In genomic region chr1:246483204-246483933, GRCh38 we compare ENCODE assay signal across 11 cellular contexts. TPM values are rescaled to one million over a fixed set of nuclear protein-coding genes. Genes with fewer than 3 reads are reported as not detected.
DNase-seq lines count a peak whose midpoint lies in the region; ATAC-seq lines count a peak whose summit lies in the region.
"Had no signal": no experiment of that assay in that cellular context is flagged by ENCODE, and none has a peak within 500 bp of the region (broad histone marks: within the 10 kb centered on the region; RNA-seq: fewer than 3 reads in every experiment).

No MANE protein-coding gene starts in this region.

- H3K9ac ChIP-seq in Karpas-422 (ENCODE audit: low read length) = no peak overlapping the region

- no peaks in the 10 kb centered on the region for H3K4me1 ChIP-seq in CD8-positive, alpha-beta memory T cell (ENCODE audit: insufficient read depth, low read length)
- H3K4me1 ChIP-seq in Karpas-422 (ENCODE audit: low read length) = peaks cover 28% of the 10 kb centered on the region

- H3K4me3 Mint-ChIP-seq in CD8-positive, alpha-beta memory T cell = peak overlapping the region in 5 of 7 donors; percentile 1 to 31 (median 11)

- peak; percentile 64 for ATAC-seq in GM21360 (IDR thresholded peaks at IDR 0.05; ENCODE audit: unreplicated experiment)

- H3K9me3 ChIP-seq in CD8-positive, alpha-beta memory T cell (ENCODE audit: low read length) = no peaks in the 10 kb centered on the region
- H3K9me3 ChIP-seq in Karpas-422 (ENCODE audit: low read length) = no peaks in the 10 kb centered on the region

- no peaks in the 10 kb centered on the region for H3K36me3 ChIP-seq in CD8-positive, alpha-beta memory T cell (ENCODE audit: insufficient read depth, low read length)
- peaks cover 3% of the 10 kb centered on the region; the same call in 1 of the 2 replicates for H3K36me3 ChIP-seq in Karpas-422 (ENCODE audit: insufficient read depth, low read length)

- no peaks in the 10 kb centered on the region for H3K9me2 ChIP-seq in Karpas-422 (replicated peaks; ENCODE audit: insufficient read depth, low read length)

- peaks cover 47% of the 10 kb centered on the region for H4K20me1 ChIP-seq in Karpas-422 (ENCODE audit: insufficient read depth, low read depth, low read length)

- H3K4me2 ChIP-seq in Karpas-422 (ENCODE audit: low read depth, low read length, poor library complexity, severe bottlenecking) = peak overlapping the region; percentile 45

- POLR2A ChIA-PET in CD8-positive, alpha-beta memory T cell (lab: Charles Lee) = interaction anchor here (0.6 kb wide), 1 partner anchor 1583 kb away, joined by 5 read pairs; no protein-coding TSS in a partner anchor

- no peaks in the 10 kb centered on the region for H3K9me3 Mint-ChIP-seq in CD8-positive, alpha-beta memory T cell
- H3K9me3 Mint-ChIP-seq: immature natural killer cell had no signal

- peak overlapping the region in 2 of 8 donors; percentile 1 to 26 for H3K27ac Mint-ChIP-seq in CD8-positive, alpha-beta memory T cell

- no peak overlapping the region for H3K27ac ChIP-seq in CD8-positive, alpha-beta memory T cell (ENCODE audit: low read depth, low read length)
- H3K27ac ChIP-seq in Karpas-422 (ENCODE audit: low read length) = no peak overlapping the region
- H3K27ac ChIP-seq: coronary artery had no signal

- CTCF ChIA-PET in CD8-positive, alpha-beta memory T cell (lab: Charles Lee) = interaction anchor here (1.4 kb wide), 1 partner anchor 15 kb away, joined by 3 read pairs; no protein-coding TSS in a partner anchor

- H3K27me3 ChIP-seq in CD8-positive, alpha-beta memory T cell (ENCODE audit: insufficient read depth, low read length, poor library complexity, severe bottlenecking) = no peaks in the 10 kb centered on the region
- H3K27me3 ChIP-seq in Karpas-422 (ENCODE audit: low read length) = no peaks in the 10 kb centered on the region

- peaks cover 58% of the 10 kb centered on the region for H3K79me2 ChIP-seq in Karpas-422 (ENCODE audit: low read length)

- peaks cover 0 to 4% (median 2%) of the 10 kb centered on the region in 3 donors for H3K36me3 Mint-ChIP-seq in CD8-positive, alpha-beta memory T cell
- H3K36me3 Mint-ChIP-seq: immature natural killer cell had no signal

- no peaks in the 10 kb centered on the region for H3K27me3 Mint-ChIP-seq in CD8-positive, alpha-beta memory T cell

- H3K4me1 Mint-ChIP-seq in CD8-positive, alpha-beta memory T cell = peaks cover 27 to 46% (median 36%) of the 10 kb centered on the region in 3 donors

- H2AFZ ChIP-seq in Karpas-422 (ENCODE audit: low read length) = no peak overlapping the region

- H3K4me3 ChIP-seq in CD8-positive, alpha-beta memory T cell (ENCODE audit: low read length) = no peak overlapping the region
- H3K4me3 ChIP-seq in Karpas-422 (ENCODE audit: low read length) = no peak overlapping the region; the same call in 1 of the 2 replicates
- H3K4me3 ChIP-seq: coronary artery had no signal

- no peak for DNase-seq in CD8-positive, alpha-beta memory T cell
- DNase-seq in Karpas-422 (peak; percentile 44), foreskin melanocyte (peak; percentile 3), NCI-H2107 (lab: John Stamatoyannopoulos, UW) (no peak), NCI-H774 (lab: John Stamatoyannopoulos, UW) (no peak), CD1c-positive myeloid dendritic cell (ENCODE audit: extremely low spot score) (no peak), nucleus accumbens (lab: John Stamatoyannopoulos, UW) (no peak)
- DNase-seq: immature natural killer cell, KBM-7 had no signal

RNA-seq across cellular contexts. Expression of gene SMYD3, which starts 23.7 kb away (rescaled TPM):
- total RNA-seq in CD8-positive, alpha-beta memory T cell = 10 to 100 TPM; 12.4 to 14.5 TPM
- polyA plus RNA-seq in CD8-positive, alpha-beta memory T cell = 31.7 TPM
- 67.1 and 88.8 TPM in 2 replicates for total RNA-seq in Karpas-422 (2014; rRNA removed; shearing (Covaris generic); ENCODE audit: low replicate concordance)

Comparison
In these comparisons a context has a peak if more than half of its experiments do, and no peak if none do; other contexts are left out.
1. DNase-seq: peak in Karpas-422 (single experiment) and foreskin melanocyte (single experiment); none in CD8-positive, alpha-beta memory T cell (0 of 5), NCI-H2107 (single experiment), NCI-H774 (single experiment), CD1c-positive myeloid dendritic cell (single experiment) and nucleus accumbens (0 of 56).